8 cellular contexts compared by ENCODE assay signal in genomic region chr12:111056618-111057521, GRCh38. TPM values are rescaled to one million over a fixed set of nuclear protein-coding genes. Genes with fewer than 3 reads are reported as not detected.
DNase-seq lines count a peak whose midpoint lies in the region; ATAC-seq, FAIRE-seq and TF ChIP-seq lines count a peak whose summit lies in the region.

No MANE protein-coding gene starts in this region.

- no peak for TF ChIP-seq CTCF in K562 (IDR thresholded peaks at IDR 0.05 in 2 of 3, conservative IDR thresholded peaks at IDR 0.05 in 1 of 3; ENCODE audit: insufficient read depth in 2 of 3, low read depth in 1 of 3, low read length in 3 of 3)

- H3K4me1 ChIP-seq in K562 (replicated peaks in 1 of 2; ENCODE audit: control insufficient read depth in 2 of 2, insufficient read depth in 2 of 2, low read length in 2 of 2) = peaks cover 2 to 8% of the 10 kb centered on the region in 2 experiments; a peak in 3 of 5 replicates

- H2AFZ ChIP-seq in K562 (ENCODE audit: low read depth, low read length) = peak overlapping the region; percentile 71

- FAIRE-seq in K562 (lab: Jason Lieb, UNC) = no peak

- CTCF ChIA-PET in K562 (lab: Yijun Ruan, JAX; ENCODE audit: low intra/inter-chr PET ratio) = no interaction called here

- peak overlapping the region; percentile 54 for H3K4me2 ChIP-seq in K562 (ENCODE audit: insufficient read depth, low read length)

- ATAC-seq in K562 (peak; percentile 70), HG03025 (IDR thresholded peaks at IDR 0.05; ENCODE audit: low FRiP score, unreplicated experiment) (no peak), HG03565 (IDR thresholded peaks at IDR 0.05; ENCODE audit: unreplicated experiment) (no peak)

- in situ Hi-C loops in K562 (cut with MboI) = no loop called here

- TF ChIP-seq RAD21 in K562 (CRISPR knock-in tag; conservative IDR thresholded peaks at IDR 0.05 in 1 of 2, IDR thresholded peaks at IDR 0.05 in 1 of 2) = no peak

- H3K9me1 ChIP-seq in K562 (ENCODE audit: control insufficient read depth, insufficient read depth, low read length) = no peaks in the 10 kb centered on the region

- H3K27ac ChIP-seq in K562 (ENCODE audit: extremely low read depth, low read depth, low read length) = peak overlapping the region; percentile 4; the same call in 1 of the 3 replicates

- POLR2A ChIA-PET in K562 (lab: Yijun Ruan, JAX) = no interaction called here

- H3K79me2 ChIP-seq in K562 (ENCODE audit: control insufficient read depth, insufficient read depth, low read length) = no peaks in the 10 kb centered on the region

- H3K9ac ChIP-seq in K562 (ENCODE audit: insufficient read depth in 1 of 2, low read depth in 2 of 2, low read length in 2 of 2) = no peak overlapping the region

- DNase-seq in GM19238 (ENCODE audit: insufficient read length, low spot score) (peak; percentile 48), T-helper 9 cell (peak; percentile 21), K562 (ENCODE audit: extremely low read depth in 1 of 4, low spot score in 3 of 4) (peak; percentile 17 to 29 (median 24)), Ammon's horn (ENCODE audit: low spot score) (no peak), NCI-H524 (lab: John Stamatoyannopoulos, UW) (no peak)
- DNase-seq in stimulated activated CD4-positive, alpha-beta T cell treated with anti-CD3 and anti-CD28 coated beads, Interleukin-4, amount 100 ng/mL, for 4 hours = peak; percentile 42 to 72

- whole genome bisulfite sequencing in K562 (ENCODE audit: insufficient coverage, low coverage, missing lambda C conversion rate) = 27% methylated on average over 8 of the region's 8 CpGs

- BruUV-seq in K562 (replicated peaks; lab: Mats Ljungman, UMichigan) = no TSS peak

- no peak for TF ChIP-seq POLR2A in K562 (conservative IDR thresholded peaks at IDR 0.05)

- no peak overlapping the region for H3K4me3 ChIP-seq in K562

- intact Hi-C loops in K562 (cut with micrococcal nuclease) = no loop called here

- peaks cover 7 to 39% of the 10 kb centered on the region in 2 experiments; a peak in 4 of 5 replicates for H3K27me3 ChIP-seq in K562 (ENCODE audit: control insufficient read depth in 2 of 2, insufficient read depth in 2 of 2, low read length in 2 of 2)

- 0 out of 2 replicates have a peak, but pooled peaks have one; percentile 13 for TF ChIP-seq EP300 in K562 (IDR thresholded peaks at IDR 0.05; ENCODE audit: low read length)

- no peaks in the 10 kb centered on the region for H3K36me3 ChIP-seq in K562 (ENCODE audit: control insufficient read depth, insufficient read depth, low read length)

- H4K20me1 ChIP-seq in K562 (replicated peaks; ENCODE audit: control insufficient read depth, insufficient read depth, low read length) = no peaks in the 10 kb centered on the region

- H3K9me3 ChIP-seq in K562 (replicated peaks; ENCODE audit: control insufficient read depth, insufficient read depth, low read depth, low read length) = no peaks in the 10 kb centered on the region

TF ChIP-seq in K562, 482 proteins besides CTCF, POLR2A, EP300 and RAD21 (continues in another document):
- TF ChIP-seq DEAF1 (CRISPR knock-in tag; IDR thresholded peaks at IDR 0.05) = no peak
- peak; percentile 28; the same call in 1 of the 2 replicates for TF ChIP-seq CTBP1 (IDR thresholded peaks at IDR 0.05; ENCODE audit: borderline replicate concordance)
- 0 out of 2 replicates have a peak, but pooled peaks have one; percentile 56 for TF ChIP-seq SMAD4 (CRISPR knock-in tag; conservative IDR thresholded peaks at IDR 0.05)
- 0 out of 4 replicates have a peak, but pooled peaks of 1 of the 2 experiments have one; percentile 49 for TF ChIP-seq TRIM24 (IDR thresholded peaks at IDR 0.05)
- no peak for TF ChIP-seq SAFB2 (IDR thresholded peaks at IDR 0.05; ENCODE audit: borderline replicate concordance, low read depth, low read length, severe bottlenecking)
- no peak for TF ChIP-seq POLR2B (IDR thresholded peaks at IDR 0.05; ENCODE audit: low read depth, partially characterized antibody)
- peak; percentile 87 for TF ChIP-seq GABPA (tag; conservative IDR thresholded peaks at IDR 0.05; ENCODE audit: low read depth)
- TF ChIP-seq TCF15 (CRISPR knock-in tag; IDR thresholded peaks at IDR 0.05) = no peak
- TF ChIP-seq OTX1 (CRISPR knock-in tag; IDR thresholded peaks at IDR 0.05) = peak; percentile 51; the same call in 1 of the 2 replicates
- no peak for TF ChIP-seq PHB2 (IDR thresholded peaks at IDR 0.05; ENCODE audit: low read depth)
- 0 out of 2 replicates have a peak, but pooled peaks have one; percentile 73 for TF ChIP-seq ZBTB9 (CRISPR knock-in tag; IDR thresholded peaks at IDR 0.05)
- no peak for TF ChIP-seq NONO (IDR thresholded peaks at IDR 0.05; ENCODE audit: low read depth in 2 of 2, low read length in 1 of 2)
- no peak for TF ChIP-seq ZNF707 (CRISPR knock-in tag; conservative IDR thresholded peaks at IDR 0.05)
- no peak for TF ChIP-seq ZFPM2 (CRISPR knock-in tag; IDR thresholded peaks at IDR 0.05)
- TF ChIP-seq ZNF740 (CRISPR knock-in tag; IDR thresholded peaks at IDR 0.05) = no peak
- no peak for TF ChIP-seq ZNF740 (tag; IDR thresholded peaks at IDR 0.05)
- no peak for TF ChIP-seq NR1H2 (CRISPR knock-in tag; IDR thresholded peaks at IDR 0.05)
- TF ChIP-seq ATF1 (CRISPR knock-in tag; IDR thresholded peaks at IDR 0.05) = no peak
- 0 out of 2 replicates have a peak, but pooled peaks have one; percentile 51 for TF ChIP-seq ATF1 (tag; IDR thresholded peaks at IDR 0.05)
- TF ChIP-seq THRB (CRISPR knock-in tag; conservative IDR thresholded peaks at IDR 0.05) = peak; percentile 46; the same call in 1 of the 2 replicates
- no peak for TF ChIP-seq TCF3 (CRISPR knock-in tag; IDR thresholded peaks at IDR 0.05)

RNA-seq across cellular contexts. Expression of gene CUX2, which starts 22.9 kb away (rescaled TPM):
- total RNA-seq in K562 (2011; cell fraction: chromatin; rRNA removed; ENCODE audit: low replicate concordance) = not detected in 2 replicates
- not detected in 2 replicates for total RNA-seq in K562 (2011; cell fraction: nucleolus; rRNA removed)
- total RNA-seq in K562 (2011; cell fraction: nucleoplasm; rRNA removed) = not detected in 2 replicates
- total RNA-seq in K562 (2014; rRNA removed) (not detected in 2 replicates), K562 (2014; rRNA removed; fragmentation: Illumina TruSeq; extraction: Trizol) (not detected in 2 replicates), K562 (2015; rRNA removed; fragmentation: Illumina TruSeq; extraction: Trizol) (not detected in 2 replicates), K562 (2021) (not detected in 2 replicates)
- polyA plus RNA-seq in K562 (2011; rRNA removed) (not detected in 2 replicates), K562 (2014; fragmentation: Illumina TruSeq; extraction: Trizol) (not detected in 2 replicates), K562 (2014; fragmentation: Nextera tagmentation; extraction: Ambion mirVana) (not detected), K562 (2014; rRNA removed) (not detected in 2 replicates)
- not detected in 2 replicates for polyA plus RNA-seq in K562 (2011; cell fraction: cytosol; rRNA removed)
- not detected in 2 replicates for polyA plus RNA-seq in K562 (2011; cell fraction: nucleus; rRNA removed)
- not detected in 2 replicates for polyA plus RNA-seq in K562 (2012)
- polyA minus RNA-seq in K562 (2011; rRNA and poly(A)+ RNA removed) = not detected in 2 replicates
- polyA minus RNA-seq in K562 (2011; cell fraction: cytosol; rRNA and poly(A)+ RNA removed) = not detected in 2 replicates
- polyA minus RNA-seq in K562 (2011; cell fraction: nucleus; rRNA and poly(A)+ RNA removed) = not detected in 2 replicates

Comparison
In these comparisons a context has a peak if more than half of its experiments do, and no peak if none do; other contexts are left out.
1. DNase-seq: peak in GM19238 (single experiment), T-helper 9 cell (single experiment), K562 (4 of 4) and stimulated activated CD4-positive, alpha-beta T cell treated with anti-CD3 and anti-CD28 coated beads, Interleukin-4, amount 100 ng/mL, for 4 hours (2 of 2); none in Ammon's horn (single experiment) and NCI-H524 (0 of 2).